Comparison of ENCODE assay signal across 9 cellular contexts in the genomic region with DNA sequence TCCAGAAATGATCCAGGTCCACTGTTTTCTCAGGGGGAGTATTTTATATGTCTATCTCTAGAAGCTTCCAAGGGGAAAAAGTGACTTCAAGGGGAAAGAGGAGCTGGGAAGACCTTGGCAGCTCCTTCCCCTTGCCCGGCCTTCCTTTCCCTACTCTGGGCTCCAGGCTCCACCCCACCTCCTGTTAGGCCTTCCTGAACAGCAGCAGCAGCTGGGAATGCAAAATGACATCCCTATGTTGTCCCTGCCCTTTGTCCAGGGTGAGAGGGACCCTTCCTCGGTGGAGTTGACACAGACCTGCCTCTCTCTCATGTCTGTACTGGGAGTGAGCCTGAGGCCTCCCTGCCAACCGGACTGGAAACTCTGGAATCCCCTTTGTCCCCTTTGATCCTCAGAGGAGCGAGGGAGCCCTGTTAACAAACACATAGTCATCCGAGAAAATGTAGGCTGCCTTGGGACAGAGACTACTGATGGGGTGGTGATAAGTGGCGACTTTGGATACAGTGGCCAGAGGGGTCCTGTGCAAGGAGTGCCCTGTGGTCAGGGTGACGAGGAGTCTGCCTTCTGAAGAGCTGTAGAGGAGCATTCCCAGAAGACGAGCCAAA. TPM values are rescaled to one million over a fixed set of nuclear protein-coding genes. Genes with fewer than 3 reads are reported as not detected.
DNase-seq lines count a peak whose midpoint lies in the region; ATAC-seq and TF ChIP-seq lines count a peak whose summit lies in the region.
"Had no signal": no experiment of that assay in that cellular context is flagged by ENCODE, and none has a peak within 500 bp of the region (broad histone marks: within the 10 kb centered on the region; RNA-seq: fewer than 3 reads in every experiment).

No MANE protein-coding gene starts in this region.

- H2AK5ac ChIP-seq in mesenchymal stem cell (ENCODE audit: low read length, severe bottlenecking): peak overlapping the region; percentile 41

- no peaks in the 10 kb centered on the region for H3K36me3 Mint-ChIP-seq in chondrocyte (ENCODE audit: low read depth)
- peaks cover 0 to 1% (median 0%) of the 10 kb centered on the region in 5 donors for H3K36me3 Mint-ChIP-seq in naive thymus-derived CD4-positive, alpha-beta T cell

- H3K4me1 Mint-ChIP-seq in chondrocyte (ENCODE audit: low read depth): peaks cover 96% of the 10 kb centered on the region
- H3K4me1 Mint-ChIP-seq in naive thymus-derived CD4-positive, alpha-beta T cell: peaks cover 20 to 58% (median 30%) of the 10 kb centered on the region in 7 donors

- 24% methylated on average over 8 of the region's 8 CpGs for WGBS in mesenchymal stem cell
- 93% methylated on average over 8 of the region's 8 CpGs for WGBS in thymus

- POLR2A ChIA-PET in naive thymus-derived CD4-positive, alpha-beta T cell (lab: Charles Lee): interaction anchor here (0.6 to 27.5 kb wide), 8 partner anchors 12 to 385 kb away, joined by 3 to 2591 read pairs (median 6); partner anchors contain the start of genes MALAT1 and NEAT1

- H3K27me3 ChIP-seq in mesenchymal stem cell (ENCODE audit: control insufficient read depth in 1 of 2, insufficient read depth in 1 of 2, low read length in 2 of 2) (no peaks in the 10 kb centered on the region), thymus (ENCODE audit: control insufficient read depth, insufficient read depth) (no peaks in the 10 kb centered on the region)
- H3K27me3 ChIP-seq in naive thymus-derived CD4-positive, alpha-beta T cell (ENCODE audit: control insufficient read depth in 2 of 2, insufficient read depth in 2 of 2, low read length in 2 of 2): no peaks in the 10 kb centered on the region

- H3K9me3 ChIP-seq in mesenchymal stem cell (ENCODE audit: control insufficient read depth, low read length): no peaks in the 10 kb centered on the region
- no peaks in the 10 kb centered on the region for H3K9me3 ChIP-seq in thymus (ENCODE audit: control insufficient read depth)
- no peaks in the 10 kb centered on the region for H3K9me3 ChIP-seq in naive thymus-derived CD4-positive, alpha-beta T cell (ENCODE audit: control insufficient read depth in 2 of 3, low read length in 3 of 3)

- peak overlapping the region; percentile 100 for H3K27ac Mint-ChIP-seq in chondrocyte (ENCODE audit: unreplicated experiment)
- peak overlapping the region in 2 of 9 donors; percentile 50 to 73 for H3K27ac Mint-ChIP-seq in naive thymus-derived CD4-positive, alpha-beta T cell

- H4K8ac ChIP-seq in mesenchymal stem cell (ENCODE audit: low read length): peak overlapping the region; percentile 88

- no peaks in the 10 kb centered on the region for H3K36me3 ChIP-seq in mesenchymal stem cell (ENCODE audit: control insufficient read depth in 1 of 2, insufficient read depth in 2 of 2, low read depth in 1 of 2, low read length in 2 of 2)
- no peaks in the 10 kb centered on the region for H3K36me3 ChIP-seq in thymus (ENCODE audit: control insufficient read depth, insufficient read depth)
- no peaks in the 10 kb centered on the region for H3K36me3 ChIP-seq in naive thymus-derived CD4-positive, alpha-beta T cell (ENCODE audit: control insufficient read depth in 2 of 3, insufficient read depth in 3 of 3, low read length in 3 of 3)

- DNase-seq in DMS79 treated with DMSO at 0.1 percent for 48 hours (lab: John Stamatoyannopoulos, UW) (peak; percentile 20), DMS79 (lab: John Stamatoyannopoulos, UW) (no peak), chondrocyte (ENCODE audit: low spot score) (peak; percentile 73), mesenchymal stem cell (no peak)
- no peak for DNase-seq in naive thymus-derived CD4-positive, alpha-beta T cell
- no peak for DNase-seq in activated CD4-positive, alpha-beta T cell treated with anti-CD3 and anti-CD28 coated beads, Interleukin-2, amount 50 U/mL, for 4 hours
- DNase-seq: 8988T had no signal

- peak overlapping the region; percentile 50 for H3K4me3 Mint-ChIP-seq in chondrocyte (ENCODE audit: unreplicated experiment)
- H3K4me3 Mint-ChIP-seq in naive thymus-derived CD4-positive, alpha-beta T cell: no peak overlapping the region

- TF ChIP-seq CTCF in chondrocyte (IDR thresholded peaks at IDR 0.05): no peak

- no peak overlapping the region for H2AFZ ChIP-seq in mesenchymal stem cell (ENCODE audit: low read depth, low read length)

- peak overlapping the region; percentile 93 for H3K27ac ChIP-seq in mesenchymal stem cell (ENCODE audit: low read length, poor library complexity, severe bottlenecking)
- H3K27ac ChIP-seq in thymus (ENCODE audit: low read depth): peak overlapping the region; percentile 72
- no peak overlapping the region for H3K27ac ChIP-seq in naive thymus-derived CD4-positive, alpha-beta T cell (ENCODE audit: low read depth, low read length)

- H3K4me2 ChIP-seq in mesenchymal stem cell (ENCODE audit: low read length, poor library complexity, severe bottlenecking): no peak overlapping the region

- H3K18ac ChIP-seq in mesenchymal stem cell (ENCODE audit: low read depth in 1 of 2, low read length in 2 of 2): peak overlapping the region; percentile 92 to 97

- peak overlapping the region in 1 of 2 experiments; percentile 44 for H3K4me3 ChIP-seq in mesenchymal stem cell (ENCODE audit: insufficient read depth in 1 of 2, low read depth in 1 of 2, low read length in 2 of 2)
- H3K4me3 ChIP-seq in thymus (ENCODE audit: low read length): no peak overlapping the region
- H3K4me3 ChIP-seq in naive thymus-derived CD4-positive, alpha-beta T cell (ENCODE audit: low read length): no peak overlapping the region

- peak overlapping the region in 1 of 2 experiments; percentile 5 for H3K23ac ChIP-seq in mesenchymal stem cell (ENCODE audit: low read length in 2 of 2)

- peak overlapping the region; percentile 16 to 91 for H3K14ac ChIP-seq in mesenchymal stem cell (ENCODE audit: low read length in 2 of 2)

- no peaks in the 10 kb centered on the region for H3K27me3 Mint-ChIP-seq in chondrocyte (ENCODE audit: low read depth)
- no peaks in the 10 kb centered on the region for H3K27me3 Mint-ChIP-seq in naive thymus-derived CD4-positive, alpha-beta T cell

- intact Hi-C loops in naive thymus-derived CD4-positive, alpha-beta T cell (cut with micrococcal nuclease): loop anchor here in 1 of 2 donors (10.0 kb wide), 1 partner anchor 795 kb away; the partner anchor contains the start of gene YIF1A

- H2BK12ac ChIP-seq in mesenchymal stem cell (ENCODE audit: low read length in 2 of 2): peak overlapping the region; percentile 95 to 98

- H2BK120ac ChIP-seq in mesenchymal stem cell (ENCODE audit: low read depth, low read length): peak overlapping the region; percentile 78

- H3K4me1 ChIP-seq in mesenchymal stem cell (ENCODE audit: control insufficient read depth, insufficient read depth, low read depth, low read length) (peaks cover 63% of the 10 kb centered on the region), thymus (ENCODE audit: control insufficient read depth, insufficient read depth, low read length) (peaks cover 28% of the 10 kb centered on the region)
- peaks cover 0 to 9% of the 10 kb centered on the region in 2 donors for H3K4me1 ChIP-seq in naive thymus-derived CD4-positive, alpha-beta T cell (ENCODE audit: control insufficient read depth in 2 of 2, insufficient read depth in 2 of 2, low read length in 2 of 2)

- CTCF ChIA-PET in naive thymus-derived CD4-positive, alpha-beta T cell (lab: Charles Lee): interaction anchor here (0.7 kb wide), 1 partner anchor 12 kb away, joined by 3 read pairs; no protein-coding TSS in a partner anchor

- no peak for ATAC-seq in naive thymus-derived CD4-positive, alpha-beta T cell
- no peak for ATAC-seq in HG03378 (IDR thresholded peaks at IDR 0.05; ENCODE audit: unreplicated experiment)

- H4K91ac ChIP-seq in mesenchymal stem cell (ENCODE audit: low read length): peak overlapping the region; percentile 96

- no peaks in the 10 kb centered on the region for H3K9me3 Mint-ChIP-seq in chondrocyte (ENCODE audit: low read depth)
- H3K9me3 Mint-ChIP-seq in naive thymus-derived CD4-positive, alpha-beta T cell: no peaks in the 10 kb centered on the region

- H2BK5ac ChIP-seq in mesenchymal stem cell (ENCODE audit: low read depth, low read length, poor library complexity, severe bottlenecking): peak overlapping the region; percentile 96

- H3K79me1 ChIP-seq in mesenchymal stem cell (replicated peaks; ENCODE audit: low read length, poor library complexity, severe bottlenecking): no peaks in the 10 kb centered on the region

- peak overlapping the region; percentile 98 for H3K9ac ChIP-seq in mesenchymal stem cell (ENCODE audit: low read length)

- H2BK15ac ChIP-seq in mesenchymal stem cell (ENCODE audit: low read depth, poor library complexity, severe bottlenecking): peak overlapping the region; percentile 77

- H3K4ac ChIP-seq in mesenchymal stem cell (ENCODE audit: low read depth in 1 of 2, low read length in 2 of 2): peak overlapping the region; percentile 94 to 96

RNA-seq across cellular contexts. Expression of gene MALAT1, which starts 9.0 kb away (rescaled TPM):
- total RNA-seq in chondrocyte: 11,810 to 14,376 TPM (median 12,130 TPM) in 3 replicates
- polyA plus RNA-seq in mesenchymal stem cell (2013, experiment 1 of 2): 972 TPM
- polyA plus RNA-seq in mesenchymal stem cell (2013, experiment 2 of 2): 756 TPM
- polyA plus RNA-seq in thymus: 682 TPM
- over 10,000 TPM in 4 of 5 experiments, 1,000 to 10,000 TPM in 1; 8,375 to 32,234 (median 31,408) TPM for total RNA-seq in naive thymus-derived CD4-positive, alpha-beta T cell
- 1,000 to 10,000 TPM in 1 of 2 donors, 100 to 1,000 TPM in 1; 734 to 5,106 TPM for polyA plus RNA-seq in naive thymus-derived CD4-positive, alpha-beta T cell

RNA-seq across cellular contexts. Expression of gene SCYL1, which starts 35.1 kb away (rescaled TPM):
- total RNA-seq in chondrocyte: 108 to 123 TPM (median 120 TPM) in 3 replicates
- 114 TPM for polyA plus RNA-seq in mesenchymal stem cell (2013, experiment 1 of 2)
- polyA plus RNA-seq in mesenchymal stem cell (2013, experiment 2 of 2): 115 TPM
- 68.1 TPM for polyA plus RNA-seq in thymus
- total RNA-seq in naive thymus-derived CD4-positive, alpha-beta T cell: 10 to 100 TPM; 63.2 to 79.8 (median 70.4) TPM
- 10 to 100 TPM; 27.0 to 69.1 TPM for polyA plus RNA-seq in naive thymus-derived CD4-positive, alpha-beta T cell

Comparison
In these comparisons a context has a peak if more than half of its experiments do, and no peak if none do; other contexts are left out.
1. DNase-seq: peak in DMS79 treated with DMSO at 0.1 percent for 48 hours (single experiment) and chondrocyte (single experiment); none in DMS79 (single experiment), mesenchymal stem cell (single experiment), naive thymus-derived CD4-positive, alpha-beta T cell (0 of 9) and activated CD4-positive, alpha-beta T cell treated with anti-CD3 and anti-CD28 coated beads, Interleukin-2, amount 50 U/mL, for 4 hours (0 of 2).